Comparison of ENCODE assay signal across 13 cellular contexts in the genomic region with DNA sequence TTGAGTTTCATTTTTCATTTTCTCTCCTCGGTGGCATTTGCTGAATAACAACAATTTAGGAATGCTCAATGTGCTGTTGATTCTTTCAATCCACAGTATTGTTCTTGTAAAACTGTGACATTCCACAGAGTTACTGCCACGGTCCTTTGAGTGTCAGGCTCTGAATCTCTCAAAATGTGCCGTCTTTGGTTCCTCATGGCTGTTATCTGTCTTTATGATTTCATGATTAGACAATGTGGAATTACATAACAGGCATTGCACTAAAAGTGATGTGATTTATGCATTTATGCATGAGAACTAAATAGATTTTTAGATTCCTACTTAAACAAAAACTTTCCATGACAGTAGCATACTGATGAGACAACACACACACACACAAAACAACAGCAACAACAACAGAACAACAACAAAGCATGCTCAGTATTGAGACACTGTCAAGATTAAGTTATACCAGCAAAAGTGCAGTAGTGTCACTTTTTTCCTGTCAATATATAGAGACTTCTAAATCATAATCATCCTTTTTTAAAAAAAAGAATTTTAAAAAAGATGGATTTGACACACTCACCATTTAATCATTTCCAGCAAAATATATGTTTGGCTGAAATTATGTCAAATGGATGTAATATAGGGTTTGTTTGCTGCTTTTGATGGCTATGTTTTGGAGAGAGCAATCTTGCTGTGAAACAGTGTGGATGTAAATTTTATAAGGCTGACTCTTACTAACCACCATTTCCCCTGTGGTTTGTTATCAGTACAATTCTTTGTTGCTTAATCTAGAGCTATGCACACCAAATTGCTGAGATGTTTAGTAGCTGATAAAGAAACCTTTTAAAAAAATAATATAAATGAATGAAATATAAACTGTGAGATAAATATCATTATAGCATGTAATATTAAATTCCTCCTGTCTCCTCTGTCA.
A peak's percentile ranks its signal among the peaks of the same experiment; 100 is the strongest.
DNase-seq lines count a peak whose midpoint lies in the region; ATAC-seq, FAIRE-seq and TF ChIP-seq lines count a peak whose summit lies in the region.
"Had no signal": no experiment of that assay in that cellular context is flagged by ENCODE, and none has a peak within 500 bp of the region (broad histone marks: within the 10 kb centered on the region; RNA-seq: fewer than 3 reads in every experiment).

No MANE protein-coding gene starts in this region.

- H3K27ac Mint-ChIP-seq in CD8-positive, alpha-beta T cell: no peak overlapping the region
- H3K27ac Mint-ChIP-seq: nephron had no signal

- no peaks in the 10 kb centered on the region for H3K27me3 ChIP-seq in CD8-positive, alpha-beta T cell (ENCODE audit: insufficient read depth, low read length)
- H3K27me3 ChIP-seq: hepatocyte had no signal

- H3K36me3 Mint-ChIP-seq in CD8-positive, alpha-beta T cell: no peaks in the 10 kb centered on the region

- no peak for ATAC-seq in CD8-positive, alpha-beta T cell

- H3K27me3 Mint-ChIP-seq in CD8-positive, alpha-beta T cell (ENCODE audit: low read depth): peaks cover 15% of the 10 kb centered on the region

- no peak overlapping the region for H3K4me3 Mint-ChIP-seq in CD8-positive, alpha-beta T cell
- H3K4me3 Mint-ChIP-seq: brain, nephron had no signal

- peak overlapping the region; percentile 72 for H3K27ac ChIP-seq in SK-N-MC
- no peak overlapping the region for H3K27ac ChIP-seq in CD8-positive, alpha-beta T cell (ENCODE audit: low read depth, low read length)
- H3K27ac ChIP-seq: hepatocyte had no signal

- no peaks in the 10 kb centered on the region for H3K9me3 ChIP-seq in SK-N-MC (ENCODE audit: low read depth, low read length)
- no peaks in the 10 kb centered on the region for H3K9me3 ChIP-seq in CD8-positive, alpha-beta T cell (ENCODE audit: low read length)

- no peak for FAIRE-seq in urothelium cell line (lab: Jason Lieb, UNC)

- no peak overlapping the region for H3K9ac ChIP-seq in SK-N-MC (ENCODE audit: insufficient read length)

- intact Hi-C loops in CD8-positive, alpha-beta T cell (cut with DNase I, micrococcal nuclease): no loop called here

- DNase-seq in SIG-M5 treated with dmso at 0.1 percent for 504 hours (lab: John Stamatoyannopoulos, UW; ENCODE audit: unreplicated experiment) (peak; percentile 12), SIG-M5 (lab: John Stamatoyannopoulos, UW) (no peak), SK-N-MC (ENCODE audit: low read depth, low spot score) (peak; percentile 84), epithelial cell of esophagus (ENCODE audit: low read depth) (peak; percentile 25), urothelium cell line (ENCODE audit: low spot score) (peak; percentile 40), NCI-H1694 (lab: John Stamatoyannopoulos, UW) (no peak), mesenteric fat pad (ENCODE audit: low spot score) (no peak)
- DNase-seq in CD8-positive, alpha-beta T cell: no peak
- DNase-seq: 8988T, NCI-H1105 treated with DMSO at 0.1 percent for 48 hours had no signal

- H3K9me3 Mint-ChIP-seq in CD8-positive, alpha-beta T cell: no peaks in the 10 kb centered on the region
- H3K9me3 Mint-ChIP-seq: brain, nephron had no signal

- no peaks in the 10 kb centered on the region for H3K4me1 ChIP-seq in CD8-positive, alpha-beta T cell (ENCODE audit: insufficient read depth, low read length)

- H3K4me3 ChIP-seq in SK-N-MC: peak overlapping the region; percentile 58
- no peak overlapping the region for H3K4me3 ChIP-seq in epithelial cell of esophagus (ENCODE audit: low read length)
- H3K4me3 ChIP-seq in CD8-positive, alpha-beta T cell (ENCODE audit: low read depth, low read length): no peak overlapping the region
- H3K4me3 ChIP-seq: hepatocyte had no signal

- no peaks in the 10 kb centered on the region; the same call in 1 of the 2 replicates for H3K36me3 ChIP-seq in SK-N-MC (ENCODE audit: insufficient read depth, low read length)
- H3K36me3 ChIP-seq in CD8-positive, alpha-beta T cell (ENCODE audit: insufficient read depth, low read length): no peaks in the 10 kb centered on the region

- POLR2A ChIA-PET in CD8-positive, alpha-beta T cell (lab: Charles Lee): no interaction called here

- CTCF ChIA-PET in CD8-positive, alpha-beta T cell (lab: Charles Lee): no interaction called here

- H3K4me1 Mint-ChIP-seq in CD8-positive, alpha-beta T cell (ENCODE audit: low read depth): peaks cover 18% of the 10 kb centered on the region
- H3K4me1 Mint-ChIP-seq: brain, nephron had no signal

- no peak for TF ChIP-seq CTCF in epithelial cell of esophagus (IDR thresholded peaks at IDR 0.05; ENCODE audit: insufficient read depth, low read depth, low read length, missing control alignments)
- no peak for TF ChIP-seq CTCF in CD8-positive, alpha-beta T cell (IDR thresholded peaks at IDR 0.05)

Comparison
In these comparisons a context has a peak if more than half of its experiments do, and no peak if none do; other contexts are left out.
1. DNase-seq: peak in SIG-M5 treated with dmso at 0.1 percent for 504 hours (single experiment), SK-N-MC (single experiment), epithelial cell of esophagus (single experiment) and urothelium cell line (single experiment); none in SIG-M5 (single experiment), CD8-positive, alpha-beta T cell (0 of 7), NCI-H1694 (single experiment) and mesenteric fat pad (single experiment).